9 cellular contexts compared by ENCODE assay signal in genomic region chr22:21587803-21588611, GRCh38. TPM values are rescaled to one million over a fixed set of nuclear protein-coding genes. Genes with fewer than 3 reads are reported as not detected.
DNase-seq lines count a peak whose midpoint lies in the region; ATAC-seq, FAIRE-seq and TF ChIP-seq lines count a peak whose summit lies in the region.
"Had no signal": no experiment of that assay in that cellular context is flagged by ENCODE, and none has a peak within 500 bp of the region (broad histone marks: within the 10 kb centered on the region; RNA-seq: fewer than 3 reads in every experiment).

No MANE protein-coding gene starts in this region.

- intact Hi-C loops in Right ventricle myocardium inferior (cut with DNase I) (no loop called here), gastrocnemius medialis (cut with DNase I; ENCODE audit: low total_unique reads) (no loop called here)

- no peaks in the 10 kb centered on the region for H3K27me3 ChIP-seq in cardiac muscle cell
- H3K27me3 ChIP-seq in gastrocnemius medialis: no peaks in the 10 kb centered on the region

- H3K27ac ChIP-seq in cardiac muscle cell: peak overlapping the region; percentile 51
- no peak overlapping the region for H3K27ac ChIP-seq in gastrocnemius medialis

- no peak for TF ChIP-seq POLR2A in gastrocnemius medialis (IDR thresholded peaks at IDR 0.05)

- H3K4me3 Mint-ChIP-seq in WTC11: no peak overlapping the region
- H3K4me3 Mint-ChIP-seq in type B pancreatic cell: no peak overlapping the region

- H3K9me3 Mint-ChIP-seq in WTC11: no peaks in the 10 kb centered on the region
- no peaks in the 10 kb centered on the region for H3K9me3 Mint-ChIP-seq in type B pancreatic cell

- H3K36me3 ChIP-seq in cardiac muscle cell (no peaks in the 10 kb centered on the region), gastrocnemius medialis (peaks cover 0 to 4% of the 10 kb centered on the region in 2 donors)

- POLR2A ChIA-PET in WTC11 (lab: Charles Lee): no interaction called here

- peaks cover 10% of the 10 kb centered on the region for H3K4me1 ChIP-seq in cardiac muscle cell (ENCODE audit: low read depth)
- H3K4me1 ChIP-seq in gastrocnemius medialis: peaks cover 25 to 50% of the 10 kb centered on the region in 2 donors

- H3K27ac Mint-ChIP-seq in WTC11 (peak overlapping the region; percentile 51), type B pancreatic cell (peak overlapping the region; percentile 46)

- H3K4me1 Mint-ChIP-seq in WTC11 (peaks cover 20% of the 10 kb centered on the region), type B pancreatic cell (ENCODE audit: unreplicated experiment) (peaks cover 25% of the 10 kb centered on the region)

- CTCF ChIA-PET in WTC11 (lab: Charles Lee): interaction anchor here (0.7 kb wide), 1 partner anchor 41 kb away, joined by 4 read pairs; no protein-coding TSS in a partner anchor

- DNase-seq in cardiac muscle cell (ENCODE audit: low read depth in 1 of 2, low spot score in 1 of 2): peak in 1 of 2 donors; percentile 46
- no peak for DNase-seq in Right ventricle myocardium inferior (ENCODE audit: missing footprints)
- DNase-seq in WTC11 (ENCODE audit: low spot score): no peak
- peak; percentile 12 for DNase-seq in iPS-NIHi7 (ENCODE audit: extremely low spot score)
- no peak for DNase-seq in type B pancreatic cell (ENCODE audit: extremely low spot score, unreplicated experiment)
- no peak for DNase-seq in gastrocnemius medialis
- DNase-seq in D721Med (ENCODE audit: insufficient read length, low spot score): no peak

- H3K36me3 Mint-ChIP-seq in WTC11 (peaks cover 4% of the 10 kb centered on the region; the same call in 1 of the 2 replicates), type B pancreatic cell (peaks cover 10% of the 10 kb centered on the region)

- ATAC-seq in Right ventricle myocardium inferior (no peak), HG03045 (IDR thresholded peaks at IDR 0.05; ENCODE audit: unreplicated experiment) (peak; percentile 72), WTC11 (no peak), gastrocnemius medialis (no peak)

- in situ Hi-C loops in gastrocnemius medialis (cut with MboI; ENCODE audit: low sequenced_read_pairs in 4 of 4): no loop called here

- TF ChIP-seq CTCF in cardiac muscle cell (IDR thresholded peaks at IDR 0.05; ENCODE audit: low read depth, low read length) (no peak), WTC11 (IDR thresholded peaks at IDR 0.05) (no peak), type B pancreatic cell (conservative IDR thresholded peaks at IDR 0.05) (no peak), gastrocnemius medialis (IDR thresholded peaks at IDR 0.05 in 4 of 5, conservative IDR thresholded peaks at IDR 0.05 in 1 of 5) (no peak), D721Med (IDR thresholded peaks at IDR 0.05; ENCODE audit: insufficient read depth, missing control alignments) (no peak)

- H3K4me3 ChIP-seq in cardiac muscle cell: no peak overlapping the region
- H3K4me3 ChIP-seq in gastrocnemius medialis: no peak overlapping the region

- H3K27me3 Mint-ChIP-seq in WTC11 (ENCODE audit: low read depth) (no peaks in the 10 kb centered on the region; the same call in 1 of the 2 replicates), type B pancreatic cell (no peaks in the 10 kb centered on the region)

- FAIRE-seq in D721Med (lab: Jason Lieb, UNC): no peak
- FAIRE-seq: G401.6 had no signal

- no peaks in the 10 kb centered on the region for H3K9me3 ChIP-seq in cardiac muscle cell (ENCODE audit: low read depth)
- H3K9me3 ChIP-seq in gastrocnemius medialis: no peaks in the 10 kb centered on the region

TF ChIP-seq in WTC11, 78 proteins besides CTCF, POLR2A, EP300 and RAD21:
- TF ChIP-seq NFE2L1 (CRISPR knock-in tag; IDR thresholded peaks at IDR 0.05) (no peak), ETV6 (CRISPR knock-in tag; IDR thresholded peaks at IDR 0.05) (no peak), SMAD4 (CRISPR knock-in tag; IDR thresholded peaks at IDR 0.05) (no peak), FOXP1 (CRISPR knock-in tag; IDR thresholded peaks at IDR 0.05; ENCODE audit: borderline replicate concordance) (no peak), EMX1 (CRISPR knock-in tag; IDR thresholded peaks at IDR 0.05) (no peak), ZNF232 (CRISPR knock-in tag; IDR thresholded peaks at IDR 0.05) (no peak), ZNF121 (CRISPR knock-in tag; IDR thresholded peaks at IDR 0.05) (no peak)
TF ChIP-seq in WTC11: peak in this region for 0.

RNA-seq across cellular contexts. Expression of gene UBE2L3, which starts 20.5 kb away (rescaled TPM):
- total RNA-seq in cardiac muscle cell (56.3 and 73.7 TPM in 2 replicates), Right ventricle myocardium inferior (51.0 TPM), WTC11 (2021) (75.7 to 79.1 TPM (median 77.4 TPM) in 3 replicates), type B pancreatic cell (ENCODE audit: low replicate concordance) (60.8 and 63.1 TPM in 2 replicates), gastrocnemius medialis (10 to 100 TPM; 61.5 to 88.7 (median 70.5) TPM)
- 108 and 118 TPM in 2 replicates for polyA plus RNA-seq in cardiac muscle cell

RNA-seq across cellular contexts. Expression of gene RIMBP3C, which starts 36.7 kb away (rescaled TPM):
- 1.1 and 3.2 TPM in 2 replicates for total RNA-seq in cardiac muscle cell
- polyA plus RNA-seq in cardiac muscle cell: 0.32 and 0.59 TPM in 2 replicates
- not detected for total RNA-seq in Right ventricle myocardium inferior
- 0.21 to 0.44 TPM in 2 of 3 replicates, not detected in the other for total RNA-seq in WTC11 (2021)
- total RNA-seq in type B pancreatic cell (ENCODE audit: low replicate concordance): 0.17 and 0.34 TPM in 2 replicates
- under 1 TPM in 1 of 4 donors, not detected in 3; 0.04 TPM for total RNA-seq in gastrocnemius medialis

RNA-seq across cellular contexts. Expression of gene YDJC, which starts 41.8 kb away (rescaled TPM):
- total RNA-seq in cardiac muscle cell (42.0 and 42.5 TPM in 2 replicates), Right ventricle myocardium inferior (5.4 TPM), WTC11 (2021) (39.1 to 42.1 TPM (median 39.8 TPM) in 3 replicates), type B pancreatic cell (ENCODE audit: low replicate concordance) (20.7 and 24.5 TPM in 2 replicates), gastrocnemius medialis (10 to 100 TPM in 1 of 4 donors, 1 to 10 TPM in 3; 5.2 to 10.8 (median 6.3) TPM)
- 31.2 and 31.8 TPM in 2 replicates for polyA plus RNA-seq in cardiac muscle cell

RNA-seq across cellular contexts. Expression of gene CCDC116, which starts 44.6 kb away (rescaled TPM):
- total RNA-seq in cardiac muscle cell (0.57 and 0.70 TPM in 2 replicates), Right ventricle myocardium inferior (0.16 TPM), WTC11 (2021) (0.14 to 0.57 TPM (median 0.27 TPM) in 3 replicates), type B pancreatic cell (ENCODE audit: low replicate concordance) (0.21 and 0.87 TPM in 2 replicates), gastrocnemius medialis (under 1 TPM in 2 of 4 donors, not detected in 2; 0.20 to 0.22 TPM)
- 0.17 and 0.94 TPM in 2 replicates for polyA plus RNA-seq in cardiac muscle cell

RNA-seq across cellular contexts. Expression of gene SDF2L1, which starts 54.1 kb away (rescaled TPM):
- total RNA-seq in cardiac muscle cell (26.8 and 130 TPM in 2 replicates), Right ventricle myocardium inferior (20.7 TPM), WTC11 (2021) (52.2 to 73.6 TPM (median 57.0 TPM) in 3 replicates), type B pancreatic cell (ENCODE audit: low replicate concordance) (56.3 and 56.5 TPM in 2 replicates), gastrocnemius medialis (10 to 100 TPM in 3 of 4 donors, 1 to 10 TPM in 1; 8.5 to 33.2 (median 23.3) TPM)
- polyA plus RNA-seq in cardiac muscle cell: 28.2 and 127 TPM in 2 replicates
